In the genomic region with DNA sequence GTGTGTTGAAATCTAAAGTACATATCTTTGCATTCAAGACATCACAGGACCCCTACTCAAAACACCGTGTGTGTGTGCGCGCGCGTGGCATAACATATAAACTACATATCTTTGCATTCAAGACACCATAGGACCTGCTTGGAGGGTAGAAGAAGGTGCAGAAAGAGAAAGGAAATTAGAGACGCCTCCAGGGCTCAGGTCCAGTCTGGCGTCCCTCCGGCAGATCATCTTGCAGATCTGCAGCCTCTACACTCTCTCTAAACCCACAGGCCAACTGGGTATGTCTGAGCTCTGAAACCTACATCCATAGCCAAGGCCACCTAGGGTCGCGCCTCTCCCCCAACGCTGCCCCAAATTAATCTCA, we compare ENCODE assay signal across 8 cellular contexts. TPM values are rescaled to one million over a fixed set of nuclear protein-coding genes. Genes with fewer than 3 reads are reported as not detected.
A peak's percentile ranks its signal among the peaks of the same experiment; 100 is the strongest.
DNase-seq lines count a peak whose midpoint lies in the region; ATAC-seq, FAIRE-seq and TF ChIP-seq lines count a peak whose summit lies in the region.

No MANE protein-coding gene starts in this region.

- no peak overlapping the region for H3K56ac ChIP-seq in H1 (replicated peaks; ENCODE audit: insufficient read length, low read depth, low read length)

- H3K14ac ChIP-seq in H1 (ENCODE audit: insufficient read length) = no peak overlapping the region

- H4K5ac ChIP-seq in H1 (ENCODE audit: insufficient read length, low read depth, low read length) = peak overlapping the region; percentile 64

- TF ChIP-seq CTCF in GM12865 (IDR thresholded peaks at IDR 0.05; ENCODE audit: insufficient read depth, low read depth, low read length, missing control alignments) = no peak
- TF ChIP-seq CTCF in OCI-LY3 (IDR thresholded peaks at IDR 0.05; ENCODE audit: low read depth, low read length) = no peak
- no peak for TF ChIP-seq CTCF in H1 (IDR thresholded peaks at IDR 0.05; ENCODE audit: control extremely low read depth in 1 of 3, insufficient read depth in 1 of 3, low read depth in 1 of 3, low read length in 3 of 3)
- TF ChIP-seq CTCF in gastrocnemius medialis (IDR thresholded peaks at IDR 0.05 in 4 of 5, conservative IDR thresholded peaks at IDR 0.05 in 1 of 5) = no peak

- FAIRE-seq in H1 (lab: Jason Lieb, UNC) = no peak

- H2AK5ac ChIP-seq in H1 (ENCODE audit: low read depth, low read length) = 0 out of 2 replicates have a peak overlapping the region, but pooled peaks have one; percentile 11

- H2BK12ac ChIP-seq in H1 (ENCODE audit: low read depth, low read length) = peak overlapping the region; percentile 53

- H2AFZ ChIP-seq in OCI-LY3 (ENCODE audit: low read depth, low read length) (peak overlapping the region; percentile 88), H1 (ENCODE audit: low read length) (no peak overlapping the region)

- H3K9ac ChIP-seq in OCI-LY3 (ENCODE audit: low read length) = peak overlapping the region; percentile 87
- peak overlapping the region in 1 of 4 experiments; percentile 23; a peak in 1 of 7 replicates for H3K9ac ChIP-seq in H1 (replicated peaks in 1 of 4; ENCODE audit: extremely low read depth in 1 of 4, low read depth in 3 of 4, low read length in 3 of 4)

- WGBS in H1 (ENCODE audit: extremely low coverage in 1 of 2, insufficient coverage in 1 of 2, insufficient read length in 1 of 2, insufficient replicate concordance in 2 of 2, low coverage in 1 of 2, low lambda C conversion rate in 2 of 2, missing lambda C conversion rate in 1 of 2), 2 experiments = 84% methylated on average over 11 of the region's 11 CpGs; no CpG with 5 or more reads in 1 of the 2 experiments

- peak overlapping the region; percentile 81 for H4K91ac ChIP-seq in H1 (replicated peaks; ENCODE audit: insufficient read length, low read length)

- H3K4me2 ChIP-seq in OCI-LY3 (ENCODE audit: low read length) = peak overlapping the region; percentile 96
- H3K4me2 ChIP-seq in H1 (ENCODE audit: insufficient read depth in 1 of 2, low read depth in 2 of 2, low read length in 2 of 2) = peak overlapping the region; percentile 61 to 92

- DNase-seq in GM12865 (ENCODE audit: low read depth) = no peak
- DNase-seq in H1 (ENCODE audit: low read depth in 1 of 2, low spot score in 2 of 2) = peak in 1 of 2 experiments; percentile 50
- peak in 1 of 2 donors; percentile 58 for DNase-seq in gastrocnemius medialis
- DNase-seq in HEK293T (ENCODE audit: extremely low spot score) = no peak
- DNase-seq in GM03348 (ENCODE audit: low spot score) = no peak

- peak overlapping the region; percentile 82 for H3K4me3 ChIP-seq in GM12865 (ENCODE audit: low read depth, low read length)
- H3K4me3 ChIP-seq in OCI-LY3 (ENCODE audit: low read length) = peak overlapping the region; percentile 98
- H3K4me3 ChIP-seq in H1 (ENCODE audit: extremely low read depth in 1 of 4, insufficient read depth in 2 of 4, low read depth in 3 of 4, low read length in 4 of 4) = peak overlapping the region; percentile 27 to 84 (median 52); a peak in 5 of 8 replicates
- H3K4me3 ChIP-seq in gastrocnemius medialis = peak overlapping the region; percentile 58 to 80 (median 67)

- H3K79me1 ChIP-seq in H1 (ENCODE audit: low read depth, low read length) = no peaks in the 10 kb centered on the region

- H3K79me2 ChIP-seq in OCI-LY3 (ENCODE audit: low read length) = peaks cover 7% of the 10 kb centered on the region
- peaks cover 0 to 10% of the 10 kb centered on the region in 2 experiments; a peak in 2 of 4 replicates for H3K79me2 ChIP-seq in H1 (ENCODE audit: control insufficient read depth in 1 of 2, insufficient read depth in 2 of 2, low read length in 2 of 2)

- TF ChIP-seq RAD21 in H1 (IDR thresholded peaks at IDR 0.05 in 1 of 2, conservative IDR thresholded peaks at IDR 0.05 in 1 of 2; ENCODE audit: low read depth in 2 of 2, low read length in 2 of 2) = no peak

- intact Hi-C loops in gastrocnemius medialis (cut with DNase I; ENCODE audit: low total_unique reads) = loop anchor here (5.0 kb wide), 1 partner anchor 171 kb away; the partner anchor contains the start of gene POU2F2

- peaks cover 4% of the 10 kb centered on the region; the same call in 1 of the 2 replicates for H3K23me2 ChIP-seq in H1 (ENCODE audit: low read depth, low read length)

- H4K8ac ChIP-seq in H1 (ENCODE audit: extremely low read depth, insufficient read depth, low read length) = peak overlapping the region; percentile 89

- in situ Hi-C loops in gastrocnemius medialis (cut with MboI; ENCODE audit: low sequenced_read_pairs in 4 of 4) = loop anchor here in 1 of 4 donors (25.0 kb wide), 1 partner anchor 166 kb away; the partner anchor contains the start of gene POU2F2

- H3K27ac ChIP-seq in OCI-LY3 (ENCODE audit: low read length) (peak overlapping the region; percentile 54), H1 (ENCODE audit: low read depth, low read length) (no peak overlapping the region), gastrocnemius medialis (peak overlapping the region in 3 of 4 donors; percentile 38 to 78 (median 58))

- H3K9me3 ChIP-seq in OCI-LY3 (ENCODE audit: insufficient read depth, low read length) (no peaks in the 10 kb centered on the region), H1 (ENCODE audit: insufficient read depth in 2 of 2, low read depth in 1 of 2, low read length in 1 of 2) (no peaks in the 10 kb centered on the region), gastrocnemius medialis (no peaks in the 10 kb centered on the region)

- peak overlapping the region; percentile 83; the same call in 1 of the 2 replicates for H3K18ac ChIP-seq in H1 (ENCODE audit: extremely low read depth, low read length)

- no peak for TF ChIP-seq POLR2A in H1 (IDR thresholded peaks at IDR 0.05; ENCODE audit: control extremely low read depth in 1 of 2, low read depth in 2 of 2, low read length in 2 of 2)
- no peak for TF ChIP-seq POLR2A in gastrocnemius medialis (IDR thresholded peaks at IDR 0.05)

- no peaks in the 10 kb centered on the region for H4K20me1 ChIP-seq in OCI-LY3 (ENCODE audit: insufficient read depth, low read length)
- H4K20me1 ChIP-seq in H1 (replicated peaks in 1 of 2; ENCODE audit: control insufficient read depth in 1 of 2, insufficient read depth in 2 of 2, low read length in 2 of 2) = no peaks in the 10 kb centered on the region

- H2BK120ac ChIP-seq in H1 (replicated peaks; ENCODE audit: low read depth, low read length) = no peak overlapping the region

- peak overlapping the region; percentile 82; the same call in 1 of the 2 replicates for H2BK20ac ChIP-seq in H1 (ENCODE audit: low read length)

- peaks cover 6% of the 10 kb centered on the region for H3K36me3 ChIP-seq in OCI-LY3 (replicated peaks; ENCODE audit: low read depth, low read length)
- H3K36me3 ChIP-seq in H1 (ENCODE audit: control insufficient read depth in 2 of 4, insufficient read depth in 4 of 4, low read length in 3 of 4) = peaks cover 0 to 5% (median 0%) of the 10 kb centered on the region in 4 experiments; a peak in 2 of 8 replicates
- H3K36me3 ChIP-seq in gastrocnemius medialis = no peaks in the 10 kb centered on the region

- no peak overlapping the region for H3K23ac ChIP-seq in H1 (ENCODE audit: insufficient read length)

- TF ChIP-seq EP300 in H1 (IDR thresholded peaks at IDR 0.05; ENCODE audit: borderline replicate concordance in 1 of 2, low read depth in 2 of 2, low read length in 2 of 2) = no peak

- 0 out of 2 replicates have a peak overlapping the region, but pooled peaks have one; percentile 18 for H2BK15ac ChIP-seq in H1 (ENCODE audit: low read length)

- peak overlapping the region; percentile 1 for H3K4ac ChIP-seq in H1 (replicated peaks; ENCODE audit: insufficient read length, low read depth, low read length)

- CTCF ChIA-PET in H1 (lab: Charles Lee; ENCODE audit: partially characterized antibody) = interaction anchor here (0.7 to 1.3 kb wide), 4 partner anchors 10 to 170 kb away, joined by 3 read pairs; partner anchors contain the start of genes GSK3A and POU2F2
- CTCF ChIA-PET in HEK293T (lab: Yijun Ruan, JAX) = no interaction called here

- ATAC-seq in gastrocnemius medialis = peak; percentile 41 to 64
- no peak for ATAC-seq in GM19395 (IDR thresholded peaks at IDR 0.05; ENCODE audit: unreplicated experiment)
- no peak for ATAC-seq in HG02840 (IDR thresholded peaks at IDR 0.05; ENCODE audit: low FRiP score, unreplicated experiment)

- POLR2A ChIA-PET in H1 (lab: Charles Lee; ENCODE audit: partially characterized antibody) (interaction anchor here (1.0 to 2.0 kb wide), 4 partner anchors 14 to 58 kb away, joined by 4 to 8 read pairs (median 8); no protein-coding TSS in a partner anchor), HEK293T (lab: Yijun Ruan, JAX) (interaction anchor here (0.9 to 2.0 kb wide), 8 partner anchors 19 to 143 kb away, joined by 3 to 11 read pairs (median 4); no protein-coding TSS in a partner anchor)

- H3K4me1 ChIP-seq in OCI-LY3 (ENCODE audit: low read length) (peaks cover 17% of the 10 kb centered on the region), H1 (replicated peaks in 1 of 4; ENCODE audit: control insufficient read depth in 3 of 4, insufficient read depth in 4 of 4, low read length in 3 of 4) (peaks cover 0 to 16% (median 10%) of the 10 kb centered on the region in 4 experiments; a peak in 4 of 7 replicates), gastrocnemius medialis (peaks cover 16 to 18% of the 10 kb centered on the region in 2 donors)

- no peaks in the 10 kb centered on the region for H3K27me3 ChIP-seq in OCI-LY3 (ENCODE audit: low read depth, low read length)
- H3K27me3 ChIP-seq in H1 (replicated peaks in 1 of 4; ENCODE audit: control insufficient read depth in 3 of 4, extremely low read depth in 1 of 4, insufficient read depth in 3 of 4, low read length in 3 of 4) = no peaks in the 10 kb centered on the region
- no peaks in the 10 kb centered on the region for H3K27me3 ChIP-seq in gastrocnemius medialis

- peak overlapping the region; percentile 15; the same call in 1 of the 2 replicates for H2BK5ac ChIP-seq in H1 (ENCODE audit: low read depth, low read length)

RNA-seq across cellular contexts. Expression of gene PAFAH1B3, which starts 0.7 kb away (rescaled TPM):
- 124 and 132 TPM in 2 replicates for total RNA-seq in H1 (2021; fragmentation: NEBNext Ultra II Directional; extraction: Animal tissue kit (Norgen Biotek cat#: 25700))
- polyA plus RNA-seq in H1 (2011; rRNA removed) = 248 and 294 TPM in 2 replicates
- 171 TPM for polyA plus RNA-seq in H1 (2011; cell fraction: cytosol; rRNA removed)
- polyA plus RNA-seq in H1 (2011; cell fraction: nucleus; rRNA removed) = 201 TPM
- 95.5 to 156 TPM (median 148 TPM) in 4 replicates for polyA plus RNA-seq in H1 (2012, experiment 1 of 2)
- polyA plus RNA-seq in H1 (2012, experiment 2 of 2) = 202 TPM
- polyA plus RNA-seq in H1 (2013, experiment 1 of 2) = 109 TPM
- polyA plus RNA-seq in H1 (2013, experiment 2 of 2) = 108 TPM
- polyA minus RNA-seq in H1 (2011; rRNA and poly(A)+ RNA removed) = 61.2 and 78.8 TPM in 2 replicates
- polyA minus RNA-seq in H1 (2011; cell fraction: cytosol; rRNA and poly(A)+ RNA removed) = 60.3 TPM
- 52.6 TPM for polyA minus RNA-seq in H1 (2011; cell fraction: nucleus; rRNA and poly(A)+ RNA removed)
- 10 to 100 TPM in 1 of 4 donors, 1 to 10 TPM in 3; 1.7 to 30.7 (median 5.1) TPM for total RNA-seq in gastrocnemius medialis

RNA-seq across cellular contexts. Expression of gene PRR19, which starts 1.2 kb away (rescaled TPM):
- total RNA-seq in H1 (2021; fragmentation: NEBNext Ultra II Directional; extraction: Animal tissue kit (Norgen Biotek cat#: 25700)) = 6.7 and 7.2 TPM in 2 replicates
- 7.5 and 8.9 TPM in 2 replicates for polyA plus RNA-seq in H1 (2011; rRNA removed)
- polyA plus RNA-seq in H1 (2011; cell fraction: cytosol; rRNA removed) = 5.1 TPM
- polyA plus RNA-seq in H1 (2011; cell fraction: nucleus; rRNA removed) = 5.0 TPM
- 4.3 to 7.1 TPM (median 6.5 TPM) in 4 replicates for polyA plus RNA-seq in H1 (2012, experiment 1 of 2)
- polyA plus RNA-seq in H1 (2012, experiment 2 of 2) = 8.1 TPM
- polyA plus RNA-seq in H1 (2013, experiment 1 of 2) = 4.9 TPM
- 4.5 TPM for polyA plus RNA-seq in H1 (2013, experiment 2 of 2)
- polyA minus RNA-seq in H1 (2011; rRNA and poly(A)+ RNA removed) = 1.9 and 2.0 TPM in 2 replicates
- 4.7 TPM for polyA minus RNA-seq in H1 (2011; cell fraction: cytosol; rRNA and poly(A)+ RNA removed)
- 2.0 TPM for polyA minus RNA-seq in H1 (2011; cell fraction: nucleus; rRNA and poly(A)+ RNA removed)
- total RNA-seq in gastrocnemius medialis = not detected

RNA-seq across cellular contexts. Expression of gene TMEM145, which starts 10.0 kb away (rescaled TPM):
- 4.7 and 5.0 TPM in 2 replicates for total RNA-seq in H1 (2021; fragmentation: NEBNext Ultra II Directional; extraction: Animal tissue kit (Norgen Biotek cat#: 25700))
- 2.3 and 4.5 TPM in 2 replicates for polyA plus RNA-seq in H1 (2011; rRNA removed)
- 2.1 TPM for polyA plus RNA-seq in H1 (2011; cell fraction: cytosol; rRNA removed)
- 19.4 TPM for polyA plus RNA-seq in H1 (2011; cell fraction: nucleus; rRNA removed)
- polyA plus RNA-seq in H1 (2012, experiment 1 of 2) = 7.2 to 10.4 TPM (median 8.4 TPM) in 4 replicates
- polyA plus RNA-seq in H1 (2012, experiment 2 of 2) = 6.6 TPM
- 6.3 TPM for polyA plus RNA-seq in H1 (2013, experiment 1 of 2)
- 5.4 TPM for polyA plus RNA-seq in H1 (2013, experiment 2 of 2)
- polyA minus RNA-seq in H1 (2011; rRNA and poly(A)+ RNA removed) = 7.5 and 11.1 TPM in 2 replicates
- 3.3 TPM for polyA minus RNA-seq in H1 (2011; cell fraction: cytosol; rRNA and poly(A)+ RNA removed)
- polyA minus RNA-seq in H1 (2011; cell fraction: nucleus; rRNA and poly(A)+ RNA removed) = 8.0 TPM
- total RNA-seq in gastrocnemius medialis = under 1 TPM in 1 of 4 donors, not detected in 3; 0.87 TPM

RNA-seq across cellular contexts. Expression of gene MEGF8, which starts 22.4 kb away (rescaled TPM):
- 22.3 and 23.7 TPM in 2 replicates for total RNA-seq in H1 (2021; fragmentation: NEBNext Ultra II Directional; extraction: Animal tissue kit (Norgen Biotek cat#: 25700))
- 13.0 and 22.9 TPM in 2 replicates for polyA plus RNA-seq in H1 (2011; rRNA removed)
- polyA plus RNA-seq in H1 (2011; cell fraction: cytosol; rRNA removed) = 14.4 TPM
- 36.3 TPM for polyA plus RNA-seq in H1 (2011; cell fraction: nucleus; rRNA removed)
- polyA plus RNA-seq in H1 (2012, experiment 1 of 2) = 19.5 to 28.0 TPM (median 24.5 TPM) in 4 replicates
- polyA plus RNA-seq in H1 (2012, experiment 2 of 2) = 17.4 TPM
- polyA plus RNA-seq in H1 (2013, experiment 1 of 2) = 25.0 TPM
- 20.5 TPM for polyA plus RNA-seq in H1 (2013, experiment 2 of 2)
- 12.0 and 12.8 TPM in 2 replicates for polyA minus RNA-seq in H1 (2011; rRNA and poly(A)+ RNA removed)
- polyA minus RNA-seq in H1 (2011; cell fraction: cytosol; rRNA and poly(A)+ RNA removed) = 27.8 TPM
- polyA minus RNA-seq in H1 (2011; cell fraction: nucleus; rRNA and poly(A)+ RNA removed) = 24.9 TPM
- total RNA-seq in gastrocnemius medialis = 10 to 100 TPM in 3 of 4 donors, 1 to 10 TPM in 1; 7.3 to 12.3 (median 10.3) TPM

RNA-seq across cellular contexts. Expression of gene CIC, which starts 34.0 kb away (rescaled TPM):
- total RNA-seq in H1 (2021; fragmentation: NEBNext Ultra II Directional; extraction: Animal tissue kit (Norgen Biotek cat#: 25700)) = 43.6 and 48.4 TPM in 2 replicates
- polyA plus RNA-seq in H1 (2011; rRNA removed) = 13.2 and 23.1 TPM in 2 replicates
- polyA plus RNA-seq in H1 (2011; cell fraction: cytosol; rRNA removed) = 12.9 TPM
- polyA plus RNA-seq in H1 (2011; cell fraction: nucleus; rRNA removed) = 85.4 TPM
- 26.5 to 45.2 TPM (median 39.7 TPM) in 4 replicates for polyA plus RNA-seq in H1 (2012, experiment 1 of 2)
- polyA plus RNA-seq in H1 (2012, experiment 2 of 2) = 24.2 TPM
- 28.3 TPM for polyA plus RNA-seq in H1 (2013, experiment 1 of 2)
- polyA plus RNA-seq in H1 (2013, experiment 2 of 2) = 27.0 TPM
- 3.7 and 5.1 TPM in 2 replicates for polyA minus RNA-seq in H1 (2011; rRNA and poly(A)+ RNA removed)
- polyA minus RNA-seq in H1 (2011; cell fraction: cytosol; rRNA and poly(A)+ RNA removed) = 18.2 TPM
- 17.1 TPM for polyA minus RNA-seq in H1 (2011; cell fraction: nucleus; rRNA and poly(A)+ RNA removed)
- total RNA-seq in gastrocnemius medialis = 10 to 100 TPM; 15.2 to 52.2 (median 41.5) TPM

Comparison
In these comparisons a context has a peak if more than half of its experiments do, and no peak if none do; other contexts are left out.
1. ATAC-seq: peak in gastrocnemius medialis (2 of 2); none in GM19395 (single experiment) and HG02840 (single experiment).
2. Peak in every context shown above with its lines, with median percentiles within 50 percentile points of each other: H3K4me3 ChIP-seq.